Comparison of ENCODE assay signal across 24 cellular contexts in genomic region chr11:134334796-134335571, GRCh38. TPM values are rescaled to one million over a fixed set of nuclear protein-coding genes. Genes with fewer than 3 reads are reported as not detected.
"Had no signal": no experiment of that assay in that cellular context is flagged by ENCODE, and none has a peak within 500 bp of the region (broad histone marks: within the 10 kb centered on the region; RNA-seq: fewer than 3 reads in every experiment).

No MANE protein-coding gene starts in this region.

- H3K27me3 ChIP-seq: colonic mucosa, uterus had no signal

- H3K9me3 ChIP-seq: colonic mucosa, gastrocnemius medialis, uterus had no signal

- H3K4me1 ChIP-seq: colonic mucosa had no signal

- H3K4me3 ChIP-seq: colonic mucosa, gastrocnemius medialis, uterus had no signal

- H3K36me3 ChIP-seq: colonic mucosa, gastrocnemius medialis, uterus had no signal

- H3K27ac ChIP-seq: colonic mucosa, gastrocnemius medialis, uterus, WERI-Rb-1 had no signal

- DNase-seq: activated CD4-positive, alpha-beta memory T cell treated with anti-CD3 and anti-CD28 coated beads for 36 hours; activated CD4-positive, alpha-beta T cell treated with anti-CD3 and anti-CD28 coated beads for 48 hours; activated CD8-positive, alpha-beta memory T cell treated with anti-CD3 and anti-CD28 coated beads, Interleukin-2, amount 50 U/mL, for 4 hours; activated gamma-delta T cell; activated T-cell treated with anti-CD3 and anti-CD28 coated beads, Interleukin-2, amount 50 U/mL, for 1 hour; anterior cingulate cortex; cerebellar nuclear complex; colonic mucosa; effector CD8-positive, alpha-beta T cell; gastrocnemius medialis; glutamatergic neuron; kidney; midbrain; naive thymus-derived CD8-positive, alpha-beta T cell; posterior cingulate gyrus; right cardiac atrium; stimulated activated CD4-positive, alpha-beta T cell treated with anti-CD3 and anti-CD28 coated beads, Interleukin-15, amount 100 ng/mL, for 24 hours; stimulated activated CD4-positive, alpha-beta T cell treated with anti-CD3 and anti-CD28 coated beads, Interleukin-2, amount 100 ng/mL, for 24 hours; stimulated activated naive B cell treated with anti-CD40 and anti-IgM and Interleukin-4, amounts not matched to agents 10 μg/mL and 1 μg/mL and 100 μg/mL, for 72 hours; SW 1271; T-helper 17 cell; T1000; uterus; WERI-Rb-1 had no signal

RNA-seq across cellular contexts. Expression of gene GLB1L3, which starts 58.8 kb away (rescaled TPM):
- polyA plus RNA-seq: right cardiac atrium had no signal
